Comparison of ENCODE assay signal across 14 cellular contexts in the genomic region with DNA sequence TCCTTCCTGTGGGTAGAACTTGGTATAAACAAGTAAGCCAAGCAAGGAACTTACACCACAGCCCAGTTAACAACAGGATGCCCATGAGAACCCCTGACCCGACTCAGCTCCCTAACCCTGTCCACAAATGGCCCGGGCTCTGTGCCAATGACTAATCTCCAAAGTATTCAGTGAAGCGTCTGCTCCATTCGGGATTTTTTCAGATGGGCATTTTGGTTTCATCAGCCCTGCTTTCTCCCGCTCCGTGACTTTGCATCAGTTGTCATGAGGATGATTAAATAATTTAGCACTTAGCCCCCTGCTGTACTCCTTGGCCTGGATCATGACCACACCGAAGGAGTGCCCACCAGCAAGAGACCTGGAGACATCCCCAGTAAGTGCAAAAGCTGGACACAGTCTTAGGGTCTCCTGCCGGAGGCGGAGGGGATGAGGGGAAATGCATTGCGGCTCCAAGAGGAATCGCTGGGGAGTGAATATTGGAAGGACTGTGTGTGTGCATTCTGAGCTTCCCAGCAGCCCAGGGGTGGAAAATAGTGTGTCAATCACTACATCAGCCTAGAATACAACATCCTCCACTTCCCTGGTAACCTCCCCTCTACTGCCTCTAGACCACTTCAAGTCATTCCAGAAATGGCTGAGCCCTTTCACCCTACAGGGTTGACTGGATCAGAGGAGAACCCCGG. TPM values are rescaled to one million over a fixed set of nuclear protein-coding genes. Genes with fewer than 3 reads are reported as not detected.
DNase-seq lines count a peak whose midpoint lies in the region; ATAC-seq, FAIRE-seq and TF ChIP-seq lines count a peak whose summit lies in the region.
"Had no signal": no experiment of that assay in that cellular context is flagged by ENCODE, and none has a peak within 500 bp of the region (broad histone marks: within the 10 kb centered on the region; RNA-seq: fewer than 3 reads in every experiment).

No MANE protein-coding gene starts in this region.

- no peak for TF ChIP-seq POLR2A in esophagus muscularis mucosa (IDR thresholded peaks at IDR 0.05; ENCODE audit: low read depth)

- H3K27me3 ChIP-seq in ACC112 (ENCODE audit: insufficient read depth, low read length): no peaks in the 10 kb centered on the region
- H3K27me3 ChIP-seq in astrocyte (ENCODE audit: insufficient read depth, low read length): no peaks in the 10 kb centered on the region
- no peaks in the 10 kb centered on the region for H3K27me3 ChIP-seq in keratinocyte (ENCODE audit: control insufficient read depth, extremely low read depth, insufficient read depth, low read length)
- H3K27me3 ChIP-seq in esophagus muscularis mucosa: peaks cover 0 to 12% (median 0%) of the 10 kb centered on the region in 4 donors

- H3K79me2 ChIP-seq in ACC112 (ENCODE audit: control insufficient read depth, insufficient read depth, low read length, unreplicated experiment): no peaks in the 10 kb centered on the region
- H3K79me2 ChIP-seq in astrocyte (ENCODE audit: insufficient read depth, low read length): peaks cover 19% of the 10 kb centered on the region
- peaks cover 2% of the 10 kb centered on the region for H3K79me2 ChIP-seq in keratinocyte (ENCODE audit: control insufficient read depth, insufficient read depth, low read length)

- WGBS in esophagus muscularis mucosa: 65% methylated on average over 10 of the region's 12 CpGs

- H3K4me2 ChIP-seq in astrocyte (ENCODE audit: low read length) (peak overlapping the region; percentile 79), keratinocyte (ENCODE audit: control insufficient read depth, extremely low read depth, insufficient read depth, low read depth, low read length) (no peak overlapping the region)

- peak overlapping the region; percentile 91 for H2AFZ ChIP-seq in ACC112 (ENCODE audit: low read length, unreplicated experiment)
- H2AFZ ChIP-seq in astrocyte (ENCODE audit: low read depth, low read length): peak overlapping the region; percentile 11
- H2AFZ ChIP-seq in keratinocyte (ENCODE audit: control insufficient read depth, low read length): no peak overlapping the region

- peak overlapping the region; percentile 72 for H3K4me3 Mint-ChIP-seq in astrocyte (ENCODE audit: unreplicated experiment)
- H3K4me3 Mint-ChIP-seq: CD8-positive, alpha-beta memory T cell; stimulated activated naive CD8-positive, alpha-beta T cell treated with anti-CD3 and anti-CD28 coated beads, Interleukin-15, amount 100 ng/mL, for 72 hours had no signal

- peaks cover 40% of the 10 kb centered on the region for H3K4me1 Mint-ChIP-seq in astrocyte (ENCODE audit: low read depth, unreplicated experiment)
- H3K4me1 Mint-ChIP-seq: CD8-positive, alpha-beta memory T cell; stimulated activated naive CD8-positive, alpha-beta T cell treated with anti-CD3 and anti-CD28 coated beads, Interleukin-15, amount 100 ng/mL, for 72 hours had no signal

- intact Hi-C loops in esophagus muscularis mucosa (cut with DNase I): loop anchor here (5.0 kb wide), 2 partner anchors 121 to 291 kb away; no protein-coding TSS in a partner anchor

- DNase-seq in HS-5 (ENCODE audit: low read depth): peak; percentile 99
- DNase-seq in astrocyte (ENCODE audit: low read depth): peak; percentile 73
- DNase-seq in keratinocyte (ENCODE audit: low read depth, low spot score): peak; percentile 42
- DNase-seq in esophagus muscularis mucosa (ENCODE audit: extremely low spot score): no peak
- DNase-seq in ecto neural progenitor cell (ENCODE audit: low spot score): no peak
- DNase-seq: activated T-cell treated with anti-CD3 and anti-CD28 coated beads, Interleukin-2, amount 50 U/mL, for 48 hours; CD8-positive, alpha-beta memory T cell; effector memory CD4-positive, alpha-beta T cell; stimulated activated CD4-positive, alpha-beta T cell treated with anti-CD3 and anti-CD28 coated beads, Interleukin-12 subunit alpha, Interleukin-12 subunit beta, amount 100 ng/mL, for 4 hours; stimulated activated naive CD8-positive, alpha-beta T cell treated with anti-CD3 and anti-CD28 coated beads, Interleukin-15, amount 100 ng/mL, for 72 hours had no signal

- no peak for TF ChIP-seq CTCF in astrocyte (IDR thresholded peaks at IDR 0.05; ENCODE audit: insufficient read depth, low read depth, low read length)
- TF ChIP-seq CTCF in keratinocyte (optimal IDR thresholded peaks at IDR 0.05 in 1 of 3, IDR thresholded peaks at IDR 0.05 in 1 of 3, conservative IDR thresholded peaks at IDR 0.05 in 1 of 3; ENCODE audit: extremely low read depth in 1 of 3, insufficient read depth in 2 of 3, low read length in 3 of 3): no peak
- TF ChIP-seq CTCF in esophagus muscularis mucosa (IDR thresholded peaks at IDR 0.05): no peak

- peak overlapping the region; percentile 13 for H3K4me3 ChIP-seq in ACC112 (ENCODE audit: low read depth, low read length)
- peak overlapping the region; percentile 25 for H3K4me3 ChIP-seq in astrocyte (ENCODE audit: insufficient read depth, low read depth, low read length)
- H3K4me3 ChIP-seq in keratinocyte (ENCODE audit: control insufficient read depth in 2 of 3, extremely low read depth in 1 of 3, insufficient read depth in 2 of 3, low read depth in 1 of 3, low read length in 3 of 3): no peak overlapping the region
- no peak overlapping the region for H3K4me3 ChIP-seq in esophagus muscularis mucosa

- peak overlapping the region; percentile 60 for H3K9ac ChIP-seq in astrocyte (ENCODE audit: low read length)
- H3K9ac ChIP-seq in keratinocyte (ENCODE audit: control insufficient read depth, extremely low read depth, insufficient read depth, low read length): no peak overlapping the region

- peaks cover 2% of the 10 kb centered on the region for H3K9me3 Mint-ChIP-seq in astrocyte (ENCODE audit: unreplicated experiment)

- H4K20me1 ChIP-seq in astrocyte (ENCODE audit: insufficient read depth, low read length) (no peaks in the 10 kb centered on the region), keratinocyte (ENCODE audit: control insufficient read depth, extremely low read depth, insufficient read depth, low read length) (no peaks in the 10 kb centered on the region)

- no peak for TF ChIP-seq EP300 in esophagus muscularis mucosa (IDR thresholded peaks at IDR 0.05)

- H3K27ac Mint-ChIP-seq in astrocyte (ENCODE audit: unreplicated experiment): peak overlapping the region; percentile 99
- H3K27ac Mint-ChIP-seq: CD8-positive, alpha-beta memory T cell; stimulated activated naive CD8-positive, alpha-beta T cell treated with anti-CD3 and anti-CD28 coated beads, Interleukin-15, amount 100 ng/mL, for 72 hours had no signal

- no peak for ATAC-seq in HG02763 (IDR thresholded peaks at IDR 0.05; ENCODE audit: unreplicated experiment)
- no peak for ATAC-seq in HG03139 (IDR thresholded peaks at IDR 0.05; ENCODE audit: unreplicated experiment)
- ATAC-seq: stimulated activated naive CD8-positive, alpha-beta T cell treated with anti-CD3 and anti-CD28 coated beads, Interleukin-15, amount 100 ng/mL, for 72 hours had no signal

- peaks cover 4% of the 10 kb centered on the region for H3K36me3 Mint-ChIP-seq in astrocyte (ENCODE audit: low read depth, unreplicated experiment)
- H3K36me3 Mint-ChIP-seq: CD8-positive, alpha-beta memory T cell had no signal

- H3K27me3 Mint-ChIP-seq in astrocyte (ENCODE audit: low read depth, unreplicated experiment): no peaks in the 10 kb centered on the region

- dilution Hi-C loops in keratinocyte (cut with MboI; ENCODE audit: extremely low pct_ligation_motif_present, low sequenced_read_pairs): no loop called here

- H3K36me3 ChIP-seq in ACC112 (ENCODE audit: insufficient read depth, low read length) (no peaks in the 10 kb centered on the region), astrocyte (ENCODE audit: insufficient read depth, low read length) (no peaks in the 10 kb centered on the region), keratinocyte (ENCODE audit: control insufficient read depth in 2 of 2, extremely low read depth in 1 of 2, insufficient read depth in 2 of 2, low read length in 2 of 2) (no peaks in the 10 kb centered on the region), esophagus muscularis mucosa (no peaks in the 10 kb centered on the region)

- FAIRE-seq in astrocyte (lab: Jason Lieb, UNC) (peak; percentile 98), keratinocyte (lab: Jason Lieb, UNC) (peak; percentile 44)

- peaks cover 18% of the 10 kb centered on the region for H3K4me1 ChIP-seq in ACC112 (ENCODE audit: control insufficient read depth, insufficient read depth, low read length, unreplicated experiment)
- peaks cover 18% of the 10 kb centered on the region for H3K4me1 ChIP-seq in astrocyte (ENCODE audit: insufficient read depth, low read length)
- H3K4me1 ChIP-seq in keratinocyte (ENCODE audit: control insufficient read depth, extremely low read depth, insufficient read depth, low read length): peaks cover 17% of the 10 kb centered on the region
- H3K4me1 ChIP-seq in esophagus muscularis mucosa: peaks cover 0 to 7% (median 2%) of the 10 kb centered on the region in 4 donors

- peak overlapping the region; percentile 67 for H3K27ac ChIP-seq in ACC112 (ENCODE audit: low read depth, low read length)
- H3K27ac ChIP-seq in astrocyte (ENCODE audit: low read depth, low read length): peak overlapping the region; percentile 52
- no peak overlapping the region for H3K27ac ChIP-seq in keratinocyte (ENCODE audit: control insufficient read depth, insufficient read depth, low read length)
- H3K27ac ChIP-seq in esophagus muscularis mucosa (replicated peaks in 1 of 4): no peak overlapping the region

- no peaks in the 10 kb centered on the region for H3K9me1 ChIP-seq in keratinocyte (ENCODE audit: control insufficient read depth, extremely low read depth, insufficient read depth, low read length)

- no peaks in the 10 kb centered on the region for H3K9me3 ChIP-seq in astrocyte (ENCODE audit: insufficient read depth, low read depth, low read length)
- H3K9me3 ChIP-seq in keratinocyte (ENCODE audit: control insufficient read depth, low read depth, low read length): no peaks in the 10 kb centered on the region
- H3K9me3 ChIP-seq in esophagus muscularis mucosa: no peaks in the 10 kb centered on the region

RNA-seq across cellular contexts. Expression of gene DNAH5, which starts 41.4 kb away (rescaled TPM):
- 3.2 and 3.4 TPM in 2 replicates for total RNA-seq in astrocyte
- 0.49 to 0.73 TPM (median 0.67 TPM) in 3 replicates for polyA plus RNA-seq in keratinocyte
- polyA plus RNA-seq in keratinocyte (2011; ENCODE audit: low read depth): 0.12 TPM
- 0.27 and 0.46 TPM in 2 replicates for polyA plus RNA-seq in keratinocyte (2011; cell fraction: cytosol; rRNA removed)
- polyA plus RNA-seq in keratinocyte (2011; cell fraction: nucleus; rRNA removed): 0.80 and 0.88 TPM in 2 replicates
- polyA plus RNA-seq in keratinocyte (2012; ENCODE audit: low replicate concordance): 0.04 and 0.92 TPM in 2 replicates
- 0.07 to 1.9 TPM (median 0.99 TPM) in 3 replicates for polyA minus RNA-seq in keratinocyte
- polyA minus RNA-seq in keratinocyte (2011; cell fraction: cytosol; rRNA and poly(A)+ RNA removed): 0.38 TPM
- 1.5 and 2.9 TPM in 2 replicates for polyA minus RNA-seq in keratinocyte (2011; cell fraction: nucleus; rRNA and poly(A)+ RNA removed)
- total RNA-seq in esophagus muscularis mucosa: 1 to 10 TPM in 1 of 4 donors, under 1 TPM in 3; 0.17 to 1.2 (median 0.63) TPM
- total RNA-seq: CD8-positive, alpha-beta memory T cell; T-helper 1 cell treated with Interleukin-12 subunit alpha and Interleukin-12 subunit beta and Interleukin-4 antibody, amounts not matched to agents 30 ng/mL and 1 ng/mL, for 36 hours had no signal
- polyA plus RNA-seq: CD8-positive, alpha-beta memory T cell had no signal

Comparison
In these comparisons a context has a peak if more than half of its experiments do, and no peak if none do; other contexts are left out.
1. H3K27ac ChIP-seq: peak in ACC112 (single experiment) and astrocyte (single experiment); none in keratinocyte (single experiment) and esophagus muscularis mucosa (0 of 4).
2. H3K4me3 ChIP-seq: peak in ACC112 (single experiment) and astrocyte (single experiment); none in keratinocyte (0 of 3) and esophagus muscularis mucosa (0 of 4).
3. DNase-seq: peak in HS-5 (single experiment), astrocyte (single experiment) and keratinocyte (single experiment); none in esophagus muscularis mucosa (single experiment) and ecto neural progenitor cell (single experiment).